ENCODE assay signal across 7 cellular contexts in the genomic region with DNA sequence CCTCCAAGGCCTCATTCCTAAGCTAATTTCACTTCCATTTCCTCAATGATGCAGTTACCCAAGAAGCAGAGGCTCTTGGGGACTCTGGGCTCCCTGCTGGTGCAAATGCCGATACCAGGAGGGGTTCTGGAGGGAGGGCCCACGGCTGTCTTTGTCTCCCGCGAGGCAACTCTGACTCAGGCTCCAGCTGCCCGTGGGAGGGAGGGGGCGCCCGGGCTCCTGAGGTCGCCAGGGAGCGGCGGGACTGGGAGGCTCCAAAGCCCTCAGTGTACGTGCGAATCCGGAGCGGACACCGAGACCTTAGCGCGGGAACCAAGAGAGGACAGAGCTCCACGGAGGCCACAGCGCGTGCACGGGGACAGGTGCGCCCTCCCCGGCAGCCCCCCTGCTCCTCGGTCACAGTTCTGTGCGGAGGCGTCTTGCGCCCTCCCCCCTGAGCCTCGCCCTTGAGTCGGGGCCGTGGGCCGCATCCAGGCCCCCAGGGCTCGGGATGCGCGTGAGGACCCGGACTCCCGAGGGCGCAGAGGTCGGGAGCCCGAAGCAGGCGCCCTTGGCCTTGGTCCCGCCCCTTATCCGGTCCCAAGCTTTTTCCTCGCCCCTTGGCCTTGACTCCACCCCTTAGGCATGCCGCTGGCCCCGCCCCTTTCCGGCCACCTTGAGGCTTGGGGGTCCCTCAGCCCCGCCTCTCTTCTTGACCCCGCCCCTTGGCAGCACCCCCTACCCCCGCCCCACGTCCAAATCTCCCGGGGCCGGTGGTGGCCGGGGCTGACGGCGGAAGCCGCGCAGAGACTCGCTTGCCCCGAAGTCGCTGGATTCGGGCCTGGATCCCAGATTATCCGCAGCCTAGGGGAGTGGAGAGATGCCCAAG. TPM values are rescaled to one million over a fixed set of nuclear protein-coding genes. Genes with fewer than 3 reads are reported as not detected.
DNase-seq lines count a peak whose midpoint lies in the region; ATAC-seq, FAIRE-seq and TF ChIP-seq lines count a peak whose summit lies in the region.

No MANE protein-coding gene starts in this region.

- H3K27me3 ChIP-seq in bronchial epithelial cell (ENCODE audit: control insufficient read depth, insufficient read depth, low read length): peaks cover 15% of the 10 kb centered on the region

- H3K4me3 Mint-ChIP-seq in HFFc6: peak overlapping the region; percentile 37
- peak overlapping the region; percentile 84 to 85 for H3K4me3 Mint-ChIP-seq in stimulated activated naive B cell treated with anti-CD40 and anti-IgM and Interleukin-4, amounts not matched to agents 10 μg/mL and 1 μg/mL and 100 μg/mL, for 72 hours

- H3K4me1 Mint-ChIP-seq in HFFc6 (ENCODE audit: low read depth): peaks cover 5% of the 10 kb centered on the region; the same call in 1 of the 2 replicates
- peaks cover 62 to 90% of the 10 kb centered on the region in 2 donors for H3K4me1 Mint-ChIP-seq in stimulated activated naive B cell treated with anti-CD40 and anti-IgM and Interleukin-4, amounts not matched to agents 10 μg/mL and 1 μg/mL and 100 μg/mL, for 72 hours

- DNase-seq in HFFc6 (no peak), RPMI8226 (peak; percentile 51), bronchial epithelial cell (ENCODE audit: low read depth) (no peak), left kidney (ENCODE audit: low read depth, low spot score) (peak; percentile 85), NCI-H187 treated with DMSO at 0.1 percent for 48 hours (lab: John Stamatoyannopoulos, UW) (no peak)
- DNase-seq in stimulated activated naive B cell treated with anti-CD40 and anti-IgM and Interleukin-4, amounts not matched to agents 10 μg/mL and 1 μg/mL and 100 μg/mL, for 72 hours: peak; percentile 87

- TF ChIP-seq POLR2A in GM18505 (IDR thresholded peaks at IDR 0.05; ENCODE audit: borderline replicate concordance, extremely low read depth, insufficient read depth, insufficient read length): peak; percentile 69

- H3K9me3 Mint-ChIP-seq in HFFc6: no peaks in the 10 kb centered on the region
- H3K9me3 Mint-ChIP-seq in stimulated activated naive B cell treated with anti-CD40 and anti-IgM and Interleukin-4, amounts not matched to agents 10 μg/mL and 1 μg/mL and 100 μg/mL, for 72 hours: no peaks in the 10 kb centered on the region

- H3K4me3 ChIP-seq in bronchial epithelial cell (ENCODE audit: low read depth, low read length): peak overlapping the region; percentile 45

- FAIRE-seq in bronchial epithelial cell (lab: Jason Lieb, UNC): no peak

- ATAC-seq in GM18505 (IDR thresholded peaks at IDR 0.05; ENCODE audit: unreplicated experiment): peak; percentile 46
- ATAC-seq in stimulated activated naive B cell treated with anti-CD40 and anti-IgM and Interleukin-4, amounts not matched to agents 10 μg/mL and 1 μg/mL and 100 μg/mL, for 72 hours (replicated peaks): peak; percentile 33 to 44

- peaks cover 22% of the 10 kb centered on the region for H3K27me3 Mint-ChIP-seq in HFFc6 (ENCODE audit: insufficient read depth)
- H3K27me3 Mint-ChIP-seq in stimulated activated naive B cell treated with anti-CD40 and anti-IgM and Interleukin-4, amounts not matched to agents 10 μg/mL and 1 μg/mL and 100 μg/mL, for 72 hours: no peaks in the 10 kb centered on the region

- no peaks in the 10 kb centered on the region for H3K36me3 Mint-ChIP-seq in HFFc6 (ENCODE audit: low read depth)
- peaks cover 37 to 52% of the 10 kb centered on the region in 2 donors for H3K36me3 Mint-ChIP-seq in stimulated activated naive B cell treated with anti-CD40 and anti-IgM and Interleukin-4, amounts not matched to agents 10 μg/mL and 1 μg/mL and 100 μg/mL, for 72 hours

- no peaks in the 10 kb centered on the region for H3K36me3 ChIP-seq in bronchial epithelial cell (ENCODE audit: control insufficient read depth, insufficient read depth, low read length)

- no peak for TF ChIP-seq CTCF in HFFc6 (IDR thresholded peaks at IDR 0.05)
- TF ChIP-seq CTCF in bronchial epithelial cell (IDR thresholded peaks at IDR 0.05; ENCODE audit: insufficient read depth, low read length, severe bottlenecking): no peak

- H3K27ac Mint-ChIP-seq in HFFc6: no peak overlapping the region
- peak overlapping the region; percentile 95 for H3K27ac Mint-ChIP-seq in stimulated activated naive B cell treated with anti-CD40 and anti-IgM and Interleukin-4, amounts not matched to agents 10 μg/mL and 1 μg/mL and 100 μg/mL, for 72 hours

RNA-seq across cellular contexts. Expression of a gene that starts 4.7 kb away (rescaled TPM):
- not detected for total RNA-seq in HFFc6 (2021; fragmentation: NEBNext Ultra II Directional; extraction: Animal tissue kit (Norgen Biotek cat#: 25700))
- not detected in 2 replicates for total RNA-seq in bronchial epithelial cell

RNA-seq across cellular contexts. Expression of a gene that starts 7.0 kb away (rescaled TPM):
- under 1 TPM; 0.05 to 0.32 (median 0.25) TPM for total RNA-seq in HFFc6 (2021; fragmentation: NEBNext Ultra II Directional; extraction: Animal tissue kit (Norgen Biotek cat#: 25700))
- total RNA-seq in bronchial epithelial cell: under 0.01 TPM in 2 replicates

RNA-seq across cellular contexts. Expression of a gene that starts 27.4 kb away (rescaled TPM):
- total RNA-seq in HFFc6 (2021; fragmentation: NEBNext Ultra II Directional; extraction: Animal tissue kit (Norgen Biotek cat#: 25700)): 10 to 100 TPM; 15.6 to 29.4 (median 26.3) TPM
- 1.3 and 3.5 TPM in 2 replicates for total RNA-seq in bronchial epithelial cell

RNA-seq across cellular contexts. Expression of a gene that starts 49.7 kb away (rescaled TPM):
- under 1 TPM in 2 of 6 experiments, not detected in 4; 0.05 to 0.17 TPM for total RNA-seq in HFFc6 (2021; fragmentation: NEBNext Ultra II Directional; extraction: Animal tissue kit (Norgen Biotek cat#: 25700))
- under 0.01 TPM in 2 replicates for total RNA-seq in bronchial epithelial cell

Comparison
In these comparisons a context has a peak if more than half of its experiments do, and no peak if none do; other contexts are left out.
1. DNase-seq: peak in RPMI8226 (single experiment), left kidney (single experiment) and stimulated activated naive B cell treated with anti-CD40 and anti-IgM and Interleukin-4, amounts not matched to agents 10 μg/mL and 1 μg/mL and 100 μg/mL, for 72 hours (single experiment); none in HFFc6 (single experiment), bronchial epithelial cell (single experiment) and NCI-H187 treated with DMSO at 0.1 percent for 48 hours (single experiment).